In the genomic region with DNA sequence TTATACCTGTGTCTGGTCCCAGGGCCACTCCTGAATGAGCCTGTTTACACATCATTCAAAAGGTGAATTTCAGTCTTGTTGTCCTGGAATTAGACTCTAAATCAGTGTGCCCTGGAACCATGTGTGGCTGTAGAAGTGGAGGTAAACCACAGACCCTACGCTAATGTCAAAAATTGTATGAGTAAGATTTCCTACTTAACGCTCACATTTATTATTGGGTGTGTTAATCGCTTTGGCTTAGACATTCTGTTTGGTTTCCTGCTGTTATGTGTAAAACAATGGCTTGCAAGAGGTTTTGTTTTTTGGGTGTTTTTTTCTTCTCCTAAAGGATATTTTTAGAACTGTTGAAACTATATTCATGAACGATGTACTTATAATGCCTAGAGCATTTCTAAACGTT, we compare ENCODE assay signal across 17 cellular contexts. TPM values are rescaled to one million over a fixed set of nuclear protein-coding genes. Genes with fewer than 3 reads are reported as not detected.
DNase-seq lines count a peak whose midpoint lies in the region; ATAC-seq and TF ChIP-seq lines count a peak whose summit lies in the region.
"Had no signal": no experiment of that assay in that cellular context is flagged by ENCODE, and none has a peak within 500 bp of the region (broad histone marks: within the 10 kb centered on the region; RNA-seq: fewer than 3 reads in every experiment).

No MANE protein-coding gene starts in this region.

- H3K36me3 Mint-ChIP-seq in CD4-positive, alpha-beta T cell (ENCODE audit: low read depth) = no peaks in the 10 kb centered on the region
- H3K36me3 Mint-ChIP-seq in GM23338 (ENCODE audit: low read depth) (no peaks in the 10 kb centered on the region), brain (peaks cover 3% of the 10 kb centered on the region), HFFc6 (ENCODE audit: low read depth) (peaks cover 13% of the 10 kb centered on the region)
- no peaks in the 10 kb centered on the region for H3K36me3 Mint-ChIP-seq in naive thymus-derived CD8-positive, alpha-beta T cell
- H3K36me3 Mint-ChIP-seq: naive B cell had no signal

- no peaks in the 10 kb centered on the region for H3K36me3 ChIP-seq in GM23338 (ENCODE audit: insufficient read depth)
- H3K36me3 ChIP-seq: cardiac muscle cell had no signal

- intact Hi-C loops in CD4-positive, alpha-beta T cell (cut with DNase I, micrococcal nuclease) = no loop called here

- no peaks in the 10 kb centered on the region for H3K9me3 ChIP-seq in CD4-positive, alpha-beta T cell (ENCODE audit: control insufficient read depth, low read length)

- H3K4me3 Mint-ChIP-seq in CD4-positive, alpha-beta T cell = peak overlapping the region; percentile 40
- H3K4me3 Mint-ChIP-seq in GM23338 (no peak overlapping the region), brain (peak overlapping the region in 1 of 5 experiments; percentile 7), HFFc6 (no peak overlapping the region)
- peak overlapping the region in 4 of 10 donors; percentile 12 to 50 (median 23) for H3K4me3 Mint-ChIP-seq in naive thymus-derived CD8-positive, alpha-beta T cell
- H3K4me3 Mint-ChIP-seq: activated T-helper 1 cell treated with anti-CD3 and anti-CD28 coated beads, Interleukin-12 subunit alpha, Interleukin-12 subunit beta, Interleukin-2, Interleukin-4 antibody, amounts not matched to agents 30 ng/mL and 10 ng/mL and 1 ng/mL, durations not matched to agents 14 hours and 24 hours and 36 hours; naive B cell had no signal

- no peak overlapping the region for H3K4me2 ChIP-seq in GM23338

- ATAC-seq in CD4-positive, alpha-beta T cell (ENCODE audit: poor library complexity) = no peak
- ATAC-seq in GM23338 (no peak), HG03039 (IDR thresholded peaks at IDR 0.05; ENCODE audit: unreplicated experiment) (no peak)
- no peak for ATAC-seq in naive thymus-derived CD8-positive, alpha-beta T cell

- no peaks in the 10 kb centered on the region for H3K79me2 ChIP-seq in GM23338 (replicated peaks; ENCODE audit: insufficient read depth)

- POLR2A ChIA-PET in CD4-positive, alpha-beta T cell (lab: Charles Lee) = no interaction called here
- POLR2A ChIA-PET in naive thymus-derived CD8-positive, alpha-beta T cell (lab: Charles Lee) = no interaction called here

- no peak for DNase-seq in CD4-positive, alpha-beta T cell
- no peak for DNase-seq in GM23338 (ENCODE audit: low spot score)
- no peak for DNase-seq in naive thymus-derived CD8-positive, alpha-beta T cell
- no peak for DNase-seq in HFFc6
- DNase-seq in kidney glomerular epithelial cell (lab: John Stamatoyannopoulos, UW) = no peak
- DNase-seq in RKO (ENCODE audit: low spot score) = no peak
- DNase-seq: GOT3, islet precursor cell, naive B cell, NCI-H1092, SW 1271, trophoblast cell had no signal

- H3K4me1 ChIP-seq in GM23338 (ENCODE audit: insufficient read depth) = peaks cover 7% of the 10 kb centered on the region; the same call in 1 of the 2 replicates

- H3K4me3 ChIP-seq in GM23338 = no peak overlapping the region
- H3K4me3 ChIP-seq: cardiac muscle cell, skin epidermis had no signal

- no peaks in the 10 kb centered on the region for H4K20me1 ChIP-seq in GM23338 (replicated peaks; ENCODE audit: insufficient read depth)

- no peak for TF ChIP-seq CTCF in CD4-positive, alpha-beta T cell (IDR thresholded peaks at IDR 0.05)
- TF ChIP-seq CTCF in GM23338 (conservative IDR thresholded peaks at IDR 0.05; ENCODE audit: low read depth in 2 of 2) = no peak
- no peak for TF ChIP-seq CTCF in brain (conservative IDR thresholded peaks at IDR 0.05)
- no peak for TF ChIP-seq CTCF in HFFc6 (IDR thresholded peaks at IDR 0.05)

- 0 out of 2 replicates have a peak, but pooled peaks cover 5% of the 10 kb centered on the region for H3K9me2 ChIP-seq in GM23338 (ENCODE audit: insufficient read depth)

- no peak overlapping the region for H2AFZ ChIP-seq in GM23338

- CTCF ChIA-PET in CD4-positive, alpha-beta T cell (lab: Charles Lee) = no interaction called here

- H3K9me3 Mint-ChIP-seq in CD4-positive, alpha-beta T cell = no peaks in the 10 kb centered on the region
- H3K9me3 Mint-ChIP-seq in GM23338 (no peaks in the 10 kb centered on the region), brain (no peaks in the 10 kb centered on the region), HFFc6 (no peaks in the 10 kb centered on the region)
- no peaks in the 10 kb centered on the region for H3K9me3 Mint-ChIP-seq in naive thymus-derived CD8-positive, alpha-beta T cell
- H3K9me3 Mint-ChIP-seq: activated T-helper 1 cell treated with anti-CD3 and anti-CD28 coated beads, Interleukin-12 subunit alpha, Interleukin-12 subunit beta, Interleukin-2, Interleukin-4 antibody, amounts not matched to agents 30 ng/mL and 10 ng/mL and 1 ng/mL, durations not matched to agents 14 hours and 24 hours and 36 hours; naive B cell had no signal

- H3K27me3 Mint-ChIP-seq in CD4-positive, alpha-beta T cell = no peaks in the 10 kb centered on the region
- H3K27me3 Mint-ChIP-seq in GM23338 (ENCODE audit: insufficient read depth, low read depth, poor library complexity) (no peaks in the 10 kb centered on the region), brain (no peaks in the 10 kb centered on the region), HFFc6 (ENCODE audit: insufficient read depth) (peaks cover 2% of the 10 kb centered on the region; the same call in 1 of the 2 replicates)
- H3K27me3 Mint-ChIP-seq in naive thymus-derived CD8-positive, alpha-beta T cell = no peaks in the 10 kb centered on the region
- H3K27me3 Mint-ChIP-seq: naive B cell had no signal

- no peak overlapping the region for H3K27ac ChIP-seq in CD4-positive, alpha-beta T cell (ENCODE audit: low read depth, low read length)
- H3K27ac ChIP-seq in GM23338 (ENCODE audit: low read depth) = no peak overlapping the region
- H3K27ac ChIP-seq: cardiac muscle cell had no signal

- no peaks in the 10 kb centered on the region for H3F3A ChIP-seq in GM23338 (replicated peaks; ENCODE audit: low read depth)

- peak overlapping the region; percentile 64 for H3K27ac Mint-ChIP-seq in CD4-positive, alpha-beta T cell
- H3K27ac Mint-ChIP-seq in GM23338 (peak overlapping the region; percentile 63), brain (peak overlapping the region in 4 of 5 experiments; percentile 35 to 67 (median 52)), HFFc6 (no peak overlapping the region)
- H3K27ac Mint-ChIP-seq in naive thymus-derived CD8-positive, alpha-beta T cell = peak overlapping the region in 7 of 10 donors; percentile 2 to 80 (median 53)
- H3K27ac Mint-ChIP-seq: activated T-helper 1 cell treated with anti-CD3 and anti-CD28 coated beads, Interleukin-12 subunit alpha, Interleukin-12 subunit beta, Interleukin-2, Interleukin-4 antibody, amounts not matched to agents 30 ng/mL and 10 ng/mL and 1 ng/mL, durations not matched to agents 14 hours and 24 hours and 36 hours; naive B cell had no signal

- peaks cover 53% of the 10 kb centered on the region for H3K4me1 Mint-ChIP-seq in CD4-positive, alpha-beta T cell (ENCODE audit: low read depth)
- H3K4me1 Mint-ChIP-seq in GM23338 (peaks cover 15% of the 10 kb centered on the region; the same call in 2 of the 3 replicates), brain (peaks cover 66% of the 10 kb centered on the region), HFFc6 (ENCODE audit: low read depth) (peaks cover 90% of the 10 kb centered on the region)
- peaks cover 18 to 55% (median 44%) of the 10 kb centered on the region in 4 donors for H3K4me1 Mint-ChIP-seq in naive thymus-derived CD8-positive, alpha-beta T cell
- H3K4me1 Mint-ChIP-seq: naive B cell had no signal

- H3K27me3 ChIP-seq in CD4-positive, alpha-beta T cell (ENCODE audit: control insufficient read depth, insufficient read depth, low read length) = no peaks in the 10 kb centered on the region
- H3K27me3 ChIP-seq in GM23338 (ENCODE audit: insufficient read depth) = no peaks in the 10 kb centered on the region
- H3K27me3 ChIP-seq: cardiac muscle cell had no signal

TF ChIP-seq in GM23338, 12 proteins besides CTCF, POLR2A, EP300 and RAD21 (continues in another document):
- TF ChIP-seq ZNF331 (CRISPR knock-in tag; IDR thresholded peaks at IDR 0.05; ENCODE audit: low read depth) = no peak
- TF ChIP-seq EZH2phosphoT487 (IDR thresholded peaks at IDR 0.05; ENCODE audit: unreplicated experiment) = no peak
- TF ChIP-seq, protein P1, sequence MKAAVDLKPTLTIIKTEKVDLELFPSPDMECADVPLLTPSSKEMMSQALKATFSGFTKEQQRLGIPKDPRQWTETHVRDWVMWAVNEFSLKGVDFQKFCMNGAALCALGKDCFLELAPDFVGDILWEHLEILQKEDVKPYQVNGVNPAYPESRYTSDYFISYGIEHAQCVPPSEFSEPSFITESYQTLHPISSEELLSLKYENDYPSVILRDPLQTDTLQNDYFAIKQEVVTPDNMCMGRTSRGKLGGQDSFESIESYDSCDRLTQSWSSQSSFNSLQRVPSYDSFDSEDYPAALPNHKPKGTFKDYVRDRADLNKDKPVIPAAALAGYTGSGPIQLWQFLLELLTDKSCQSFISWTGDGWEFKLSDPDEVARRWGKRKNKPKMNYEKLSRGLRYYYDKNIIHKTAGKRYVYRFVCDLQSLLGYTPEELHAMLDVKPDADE (IDR thresholded peaks at IDR 0.05) = no peak
- no peak for TF ChIP-seq JUNB (IDR thresholded peaks at IDR 0.05; ENCODE audit: unreplicated experiment)
- no peak for TF ChIP-seq STAT1 (IDR thresholded peaks at IDR 0.05; ENCODE audit: unreplicated experiment)

RNA-seq across cellular contexts. Expression of a gene that starts 19.3 kb away (rescaled TPM):
- 1 to 10 TPM; 3.8 to 5.6 TPM for total RNA-seq in CD4-positive, alpha-beta T cell
- 20.6 and 20.7 TPM in 2 replicates for total RNA-seq in GM23338 (2014; rRNA removed; shearing (Covaris generic))
- polyA plus RNA-seq in GM23338 (2016; fragmentation: Nextera tagmentation; extraction: Ambion mirVana) = 10.0 and 14.9 TPM in 2 replicates
- polyA plus RNA-seq in brain (ENCODE audit: insufficient read depth, low read depth, low replicate concordance) = 6.2 TPM
- total RNA-seq in naive thymus-derived CD8-positive, alpha-beta T cell = 1 to 10 TPM; 2.6 to 3.8 TPM
- polyA plus RNA-seq in naive thymus-derived CD8-positive, alpha-beta T cell = 1 to 10 TPM; 1.4 to 3.0 (median 2.8) TPM
- total RNA-seq in HFFc6 (2021; fragmentation: NEBNext Ultra II Directional; extraction: Animal tissue kit (Norgen Biotek cat#: 25700)) = 10 to 100 TPM; 17.2 to 25.7 (median 23.1) TPM
